23 cellular contexts compared by ENCODE assay signal in genomic region chr7:157827045-157827862, GRCh38.
DNase-seq lines count a peak whose midpoint lies in the region; ATAC-seq and TF ChIP-seq lines count a peak whose summit lies in the region.
"Had no signal": no experiment of that assay in that cellular context is flagged by ENCODE, and none has a peak within 500 bp of the region (broad histone marks: within the 10 kb centered on the region; RNA-seq: fewer than 3 reads in every experiment).

No MANE protein-coding gene starts in this region.

- H3K9me3 Mint-ChIP-seq in T-cell = no peaks in the 10 kb centered on the region
- H3K9me3 Mint-ChIP-seq in activated naive CD8-positive, alpha-beta T cell treated with anti-CD3 and anti-CD28 coated beads, Interleukin-2, amount 50 U/mL, for 24 hours = no peaks in the 10 kb centered on the region
- H3K9me3 Mint-ChIP-seq: H9; stimulated activated effector memory CD8-positive, alpha-beta T cell treated with anti-CD3 and anti-CD28 coated beads, Interleukin-12 subunit alpha, Interleukin-12 subunit beta, amount 100 ng/mL, for 72 hours had no signal

- H3K27ac ChIP-seq in thyroid gland = no peak overlapping the region
- H3K27ac ChIP-seq: body of pancreas, thoracic aorta had no signal

- H3K36me3 ChIP-seq in thyroid gland = no peaks in the 10 kb centered on the region
- H3K36me3 ChIP-seq: thoracic aorta had no signal

- no peaks in the 10 kb centered on the region for H3K4me1 ChIP-seq in thyroid gland
- H3K4me1 ChIP-seq: body of pancreas had no signal

- H3K4me3 ChIP-seq in thyroid gland (replicated peaks in 1 of 3) = no peak overlapping the region
- H3K4me3 ChIP-seq: body of pancreas, thoracic aorta had no signal

- ATAC-seq in T-cell (replicated peaks in 1 of 4) (peak; percentile 73 to 85 (median 80)), GM18519 (IDR thresholded peaks at IDR 0.05; ENCODE audit: low FRiP score, unreplicated experiment) (no peak)
- ATAC-seq in activated naive CD8-positive, alpha-beta T cell treated with anti-CD3 and anti-CD28 coated beads, Interleukin-2, amount 50 U/mL, for 24 hours = peak; percentile 29
- ATAC-seq: body of pancreas; esophagus mucosa; stimulated activated effector memory CD8-positive, alpha-beta T cell treated with anti-CD3 and anti-CD28 coated beads, Interleukin-12 subunit alpha, Interleukin-12 subunit beta, amount 100 ng/mL, for 72 hours had no signal

- no peaks in the 10 kb centered on the region for H3K9me3 ChIP-seq in thyroid gland
- H3K9me3 ChIP-seq: body of pancreas, thoracic aorta had no signal

- H3K27me3 Mint-ChIP-seq in T-cell = no peaks in the 10 kb centered on the region
- no peaks in the 10 kb centered on the region for H3K27me3 Mint-ChIP-seq in activated naive CD8-positive, alpha-beta T cell treated with anti-CD3 and anti-CD28 coated beads, Interleukin-2, amount 50 U/mL, for 24 hours

- peak overlapping the region; percentile 8 to 64 (median 44) for H3K4me3 Mint-ChIP-seq in T-cell
- no peak overlapping the region for H3K4me3 Mint-ChIP-seq in activated naive CD8-positive, alpha-beta T cell treated with anti-CD3 and anti-CD28 coated beads, Interleukin-2, amount 50 U/mL, for 24 hours
- H3K4me3 Mint-ChIP-seq: H9; stimulated activated effector memory CD8-positive, alpha-beta T cell treated with anti-CD3 and anti-CD28 coated beads, Interleukin-12 subunit alpha, Interleukin-12 subunit beta, amount 100 ng/mL, for 72 hours had no signal

- H3K27ac Mint-ChIP-seq in T-cell = peak overlapping the region; percentile 80 to 87
- no peak overlapping the region for H3K27ac Mint-ChIP-seq in activated naive CD8-positive, alpha-beta T cell treated with anti-CD3 and anti-CD28 coated beads, Interleukin-2, amount 50 U/mL, for 24 hours
- H3K27ac Mint-ChIP-seq: H9; stimulated activated effector memory CD8-positive, alpha-beta T cell treated with anti-CD3 and anti-CD28 coated beads, Interleukin-12 subunit alpha, Interleukin-12 subunit beta, amount 100 ng/mL, for 72 hours had no signal

- CTCF ChIA-PET in T-cell (lab: Charles Lee) = no interaction called here

- peak; percentile 15 for DNase-seq in activated T-cell treated with anti-CD3 and anti-CD28 coated beads for 48 hours (ENCODE audit: low read depth)
- no peak for DNase-seq in activated T-cell treated with anti-CD3 and anti-CD28 coated beads, Interleukin-2, amount 50 U/mL, for 1 hour
- peak in 5 of 34 experiments; percentile 12 to 51 (median 16) for DNase-seq in T-cell
- DNase-seq in activated naive CD8-positive, alpha-beta T cell treated with anti-CD3 and anti-CD28 coated beads, Interleukin-2, amount 50 U/mL, for 24 hours = peak; percentile 10
- DNase-seq in stimulated activated CD4-positive, alpha-beta T cell treated with anti-CD3 and anti-CD28 coated beads, Interleukin-4, amount 100 ng/mL, for 48 hours (ENCODE audit: low read depth in 2 of 2) = peak; percentile 11 to 33
- no peak for DNase-seq in thyroid gland
- DNase-seq in islet precursor cell = no peak
- DNase-seq: body of pancreas; effector memory CD4-positive, alpha-beta T cell; H9; hypothalamus; Kasumi-1; NCI-H1048; NCI-H1930; NCI-H226; NCI-H774; OCI-M1; retina; SHP77 had no signal

- POLR2A ChIA-PET in T-cell (lab: Charles Lee) = no interaction called here

- H3K4me1 Mint-ChIP-seq in T-cell = peaks cover 22 to 35% (median 28%) of the 10 kb centered on the region in 3 donors
- H3K4me1 Mint-ChIP-seq in activated naive CD8-positive, alpha-beta T cell treated with anti-CD3 and anti-CD28 coated beads, Interleukin-2, amount 50 U/mL, for 24 hours = peaks cover 24% of the 10 kb centered on the region
- H3K4me1 Mint-ChIP-seq: stimulated activated effector memory CD8-positive, alpha-beta T cell treated with anti-CD3 and anti-CD28 coated beads, Interleukin-12 subunit alpha, Interleukin-12 subunit beta, amount 100 ng/mL, for 72 hours had no signal

- 82 to 89% methylated on average over 15 to 23 of the region's 23 CpGs for WGBS in thyroid gland, 2 donors

- H3K36me3 Mint-ChIP-seq in T-cell = no peaks in the 10 kb centered on the region
- no peaks in the 10 kb centered on the region for H3K36me3 Mint-ChIP-seq in activated naive CD8-positive, alpha-beta T cell treated with anti-CD3 and anti-CD28 coated beads, Interleukin-2, amount 50 U/mL, for 24 hours (ENCODE audit: low read depth)
- H3K36me3 Mint-ChIP-seq: stimulated activated effector memory CD8-positive, alpha-beta T cell treated with anti-CD3 and anti-CD28 coated beads, Interleukin-12 subunit alpha, Interleukin-12 subunit beta, amount 100 ng/mL, for 72 hours had no signal

- intact Hi-C loops in thyroid gland (cut with DNase I) = no loop called here

- no peak for TF ChIP-seq CTCF in thyroid gland (IDR thresholded peaks at IDR 0.05)

- no peak for TF ChIP-seq POLR2A in thyroid gland (IDR thresholded peaks at IDR 0.05)

- no peaks in the 10 kb centered on the region for H3K27me3 ChIP-seq in thyroid gland
- H3K27me3 ChIP-seq: body of pancreas had no signal

Comparison
In these comparisons a context has a peak if more than half of its experiments do, and no peak if none do; other contexts are left out.
1. DNase-seq: peak in activated T-cell treated with anti-CD3 and anti-CD28 coated beads for 48 hours (single experiment), activated naive CD8-positive, alpha-beta T cell treated with anti-CD3 and anti-CD28 coated beads, Interleukin-2, amount 50 U/mL, for 24 hours (single experiment) and stimulated activated CD4-positive, alpha-beta T cell treated with anti-CD3 and anti-CD28 coated beads, Interleukin-4, amount 100 ng/mL, for 48 hours (2 of 2); none in activated T-cell treated with anti-CD3 and anti-CD28 coated beads, Interleukin-2, amount 50 U/mL, for 1 hour (single experiment), thyroid gland (0 of 2) and islet precursor cell (single experiment).